In the genomic region with DNA sequence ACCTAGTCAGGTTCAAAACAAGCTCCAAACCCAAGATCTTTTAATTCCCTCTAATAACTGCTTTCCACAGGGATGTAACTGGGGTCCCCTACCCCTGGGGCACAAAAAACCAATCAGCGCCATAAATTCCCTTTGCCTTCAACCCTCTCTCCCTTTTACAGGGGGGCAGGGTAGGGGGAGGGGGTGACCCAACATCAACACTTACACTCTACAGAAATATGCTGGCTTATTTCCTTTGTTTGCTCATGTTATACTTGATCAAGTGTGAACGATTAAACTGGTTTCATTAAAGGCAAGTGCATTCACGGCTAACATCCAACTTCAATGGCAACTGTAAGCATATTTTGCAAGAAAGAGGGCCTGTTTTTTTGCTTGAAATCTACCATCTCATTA, we compare ENCODE assay signal across 9 cellular contexts. TPM values are rescaled to one million over a fixed set of nuclear protein-coding genes. Genes with fewer than 3 reads are reported as not detected.
DNase-seq lines count a peak whose midpoint lies in the region; ATAC-seq and TF ChIP-seq lines count a peak whose summit lies in the region.
"Had no signal": no experiment of that assay in that cellular context is flagged by ENCODE, and none has a peak within 500 bp of the region (broad histone marks: within the 10 kb centered on the region; RNA-seq: fewer than 3 reads in every experiment).

No MANE protein-coding gene starts in this region.

- H3K4me3 ChIP-seq in heart right ventricle (peak overlapping the region in 8 of 10 donors; percentile 77 to 98 (median 88)), mammary epithelial cell (replicated peaks in 1 of 3; ENCODE audit: insufficient read depth in 1 of 3, low read depth in 2 of 3, low read length in 3 of 3) (peak overlapping the region; percentile 66 to 77 (median 72)), mesodermal cell (ENCODE audit: extremely low read depth, insufficient read depth, low read length, poor library complexity, severe bottlenecking) (peak overlapping the region; percentile 58), vagina (peak overlapping the region; percentile 78 to 96), right lobe of liver (no peak overlapping the region)

- ATAC-seq in heart right ventricle (no peak), left ventricle myocardium superior (no peak), right lobe of liver (no peak)

- CTCF ChIA-PET in mammary epithelial cell (lab: Charles Lee; ENCODE audit: low non-redundant PET) = no interaction called here

- WGBS in heart right ventricle, 2 donors = 38 to 46% methylated on average over 3 of the region's 3 CpGs
- WGBS in mammary epithelial cell (ENCODE audit: low coverage, missing lambda C conversion rate) = 20% methylated on average over 3 of the region's 3 CpGs
- 0% methylated on average over 1 of the region's 3 CpGs; no CpG with 5 or more reads in 1 of the 2 experiments for WGBS in mesodermal cell (ENCODE audit: insufficient coverage in 2 of 2), 2 experiments
- WGBS in right lobe of liver (ENCODE audit: insufficient coverage, low coverage, low lambda C conversion rate, missing lambda C conversion rate) = 12% methylated on average over 3 of the region's 3 CpGs

- H3K4me1 ChIP-seq in heart right ventricle (peaks cover 30 to 71% (median 67%) of the 10 kb centered on the region in 9 donors), mammary epithelial cell (ENCODE audit: insufficient read depth, low read length) (peaks cover 54% of the 10 kb centered on the region), mesodermal cell (ENCODE audit: control insufficient read depth, insufficient read depth, low read length, poor library complexity, severe bottlenecking) (peaks cover 49% of the 10 kb centered on the region), vagina (peaks cover 66% of the 10 kb centered on the region), right lobe of liver (peaks cover 0 to 21% (median 0%) of the 10 kb centered on the region in 4 donors)

- intact Hi-C loops in heart right ventricle (cut with DNase I) (loop anchor here in 9 of 10 donors (5.0 to 10.0 kb wide), 11 partner anchors 35 to 243 kb away; no protein-coding TSS in a partner anchor), left ventricle myocardium superior (cut with micrococcal nuclease) (loop anchor here (10.0 kb wide), 1 partner anchor 73 kb away; no protein-coding TSS in a partner anchor), mammary epithelial cell (cut with micrococcal nuclease) (no loop called here), vagina (cut with DNase I) (no loop called here), right lobe of liver (cut with DNase I) (no loop called here)

- dilution Hi-C loops in mammary epithelial cell (cut with HindIII; ENCODE audit: low sequenced_read_pairs) = no loop called here

- peak overlapping the region; percentile 80 for H3K4me2 ChIP-seq in mammary epithelial cell (ENCODE audit: insufficient read depth, low read depth, low read length)

- DNase-seq in heart right ventricle = no peak
- no peak for DNase-seq in left ventricle myocardium superior
- DNase-seq in mammary epithelial cell = no peak
- DNase-seq in vagina (ENCODE audit: extremely low spot score in 2 of 2) = no peak
- DNase-seq in stimulated activated CD4-positive, alpha-beta T cell treated with anti-CD3 and anti-CD28 coated beads, Interleukin-4, amount 100 ng/mL, for 24 hours = no peak
- no peak for DNase-seq in right lobe of liver
- no peak for DNase-seq in central memory CD4-positive, alpha-beta T cell
- DNase-seq: activated CD4-positive, alpha-beta T cell treated with anti-CD3 and anti-CD28 coated beads, Interleukin-2, amount 50 U/mL, for 1 hour had no signal

- peak overlapping the region; percentile 85 for H3K9ac ChIP-seq in mammary epithelial cell (ENCODE audit: insufficient read depth, low read length)

- no peak for TF ChIP-seq CTCF in heart right ventricle (IDR thresholded peaks at IDR 0.05)
- TF ChIP-seq CTCF in mammary epithelial cell (conservative IDR thresholded peaks at IDR 0.05 in 1 of 2, IDR thresholded peaks at IDR 0.05 in 1 of 2; ENCODE audit: extremely low read depth in 1 of 2, insufficient read depth in 1 of 2, low read depth in 1 of 2, low read length in 2 of 2) = no peak
- no peak for TF ChIP-seq CTCF in vagina (IDR thresholded peaks at IDR 0.05)
- no peak for TF ChIP-seq CTCF in right lobe of liver (IDR thresholded peaks at IDR 0.05)

- H3K36me3 ChIP-seq in heart right ventricle (no peaks in the 10 kb centered on the region), mammary epithelial cell (ENCODE audit: insufficient read depth, low read length) (no peaks in the 10 kb centered on the region), mesodermal cell (ENCODE audit: control insufficient read depth, insufficient read depth, low read length) (peaks cover 11% of the 10 kb centered on the region), vagina (no peaks in the 10 kb centered on the region), right lobe of liver (no peaks in the 10 kb centered on the region)

- in situ Hi-C loops in mammary epithelial cell (cut with MboI; ENCODE audit: low sequenced_read_pairs in 2 of 2) = loop anchor here in 1 of 2 donors (25.0 kb wide), 1 partner anchor 480 kb away; no protein-coding TSS in a partner anchor

- no peak overlapping the region for H2AFZ ChIP-seq in mammary epithelial cell (ENCODE audit: low read depth, low read length)

- H3K27me3 ChIP-seq in heart right ventricle (peaks cover 0 to 9% (median 0%) of the 10 kb centered on the region in 7 donors), mammary epithelial cell (ENCODE audit: insufficient read depth, low read length) (no peaks in the 10 kb centered on the region), vagina (no peaks in the 10 kb centered on the region), right lobe of liver (peaks cover 0 to 35% of the 10 kb centered on the region in 2 donors)

- H3K27ac ChIP-seq in heart right ventricle (peak overlapping the region in 7 of 10 donors; percentile 96 to 99 (median 98)), mammary epithelial cell (ENCODE audit: insufficient read depth, low read depth, low read length) (peak overlapping the region; percentile 91), mesodermal cell (ENCODE audit: low read depth, low read length, severe bottlenecking) (no peak overlapping the region), vagina (peak overlapping the region; percentile 98), right lobe of liver (no peak overlapping the region)

- H4K20me1 ChIP-seq in mammary epithelial cell (ENCODE audit: insufficient read depth, low read length) = no peaks in the 10 kb centered on the region

- no peaks in the 10 kb centered on the region for H3K9me3 ChIP-seq in heart right ventricle
- no peaks in the 10 kb centered on the region for H3K9me3 ChIP-seq in mammary epithelial cell (replicated peaks; ENCODE audit: insufficient read depth, low read length)
- no peaks in the 10 kb centered on the region for H3K9me3 ChIP-seq in mesodermal cell (ENCODE audit: control insufficient read depth, low read length)
- H3K9me3 ChIP-seq in vagina = no peaks in the 10 kb centered on the region
- no peaks in the 10 kb centered on the region for H3K9me3 ChIP-seq in right lobe of liver

- no peak for TF ChIP-seq POLR2A in vagina (IDR thresholded peaks at IDR 0.05)
- no peak for TF ChIP-seq POLR2A in right lobe of liver (IDR thresholded peaks at IDR 0.05)

- no TSS peak for BruUV-seq in mammary epithelial cell (replicated peaks; lab: Mats Ljungman, UMichigan)

- H3K79me2 ChIP-seq in mammary epithelial cell (ENCODE audit: insufficient read depth, low read length) = peaks cover 76% of the 10 kb centered on the region

RNA-seq across cellular contexts. Expression of gene CTBP2, which starts 2.9 kb away (rescaled TPM):
- total RNA-seq in heart right ventricle = 10 to 100 TPM; 22.6 to 36.2 (median 27.2) TPM
- polyA plus RNA-seq in heart right ventricle = 10 to 100 TPM; 14.7 to 23.0 TPM
- 29.3 TPM for total RNA-seq in left ventricle myocardium superior
- 100 to 1,000 TPM; 111 to 126 TPM for total RNA-seq in mammary epithelial cell
- polyA plus RNA-seq in mammary epithelial cell = 141 TPM
- polyA minus RNA-seq in mammary epithelial cell = 123 TPM
- 121 TPM for polyA plus RNA-seq in mesodermal cell (2013, experiment 1 of 2)
- 108 TPM for polyA plus RNA-seq in mesodermal cell (2013, experiment 2 of 2)
- 74.4 TPM for total RNA-seq in vagina
- total RNA-seq in right lobe of liver = 1 to 10 TPM; 3.2 to 8.2 (median 5.4) TPM

Comparison
In these comparisons a context has a peak if more than half of its experiments do, and no peak if none do; other contexts are left out.
1. H3K27ac ChIP-seq: peak in heart right ventricle (7 of 10), mammary epithelial cell (single experiment) and vagina (single experiment); none in mesodermal cell (single experiment) and right lobe of liver (0 of 3).
2. H3K4me3 ChIP-seq: peak in heart right ventricle (8 of 10), mammary epithelial cell (3 of 3), mesodermal cell (single experiment) and vagina (2 of 2); none in right lobe of liver (0 of 3).
3. intact Hi-C loops: an anchor here in heart right ventricle (5.0 to 10.0 kb wide) and left ventricle myocardium superior (10.0 kb wide); none called in mammary epithelial cell, vagina and right lobe of liver.